Comparison of ENCODE assay signal across 19 cellular contexts in the genomic region with DNA sequence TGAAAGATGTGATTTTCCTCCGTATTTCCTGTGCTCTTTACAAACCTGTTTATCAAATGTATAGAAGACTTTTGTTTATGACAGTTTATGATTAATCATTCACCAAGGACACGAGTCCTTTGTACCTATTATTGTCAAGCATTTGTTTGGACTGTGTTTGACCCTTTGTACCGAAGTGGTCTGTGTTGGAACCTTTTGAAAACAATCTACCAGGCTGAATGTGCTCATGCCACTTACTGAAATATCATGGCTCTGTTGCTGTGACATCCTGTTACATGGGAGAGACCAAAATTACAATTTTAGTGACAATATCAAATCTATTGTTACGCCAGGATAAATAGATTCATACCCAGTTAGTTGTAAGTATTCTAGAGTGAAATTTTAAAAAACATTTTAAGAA.
DNase-seq lines count a peak whose midpoint lies in the region; ATAC-seq, FAIRE-seq and TF ChIP-seq lines count a peak whose summit lies in the region.
"Had no signal": no experiment of that assay in that cellular context is flagged by ENCODE, and none has a peak within 500 bp of the region (broad histone marks: within the 10 kb centered on the region; RNA-seq: fewer than 3 reads in every experiment).

No MANE protein-coding gene starts in this region.

- no peak for TF ChIP-seq CTCF in colonic mucosa (IDR thresholded peaks at IDR 0.05)
- no peak for TF ChIP-seq CTCF in right lobe of liver (IDR thresholded peaks at IDR 0.05)

- peak overlapping the region; percentile 70 for H3K27ac ChIP-seq in colonic mucosa
- peak overlapping the region; percentile 49 to 76 (median 72) for H3K27ac ChIP-seq in right lobe of liver
- H3K27ac ChIP-seq: BLaER1 treated with 17β-estradiol and CSF1 and Interleukin-3, amounts not matched to agents 10 nM and 100 nM had no signal

- H3K9me3 ChIP-seq in colonic mucosa = no peaks in the 10 kb centered on the region
- H3K9me3 ChIP-seq in right lobe of liver = no peaks in the 10 kb centered on the region
- H3K9me3 ChIP-seq: BLaER1 treated with 17β-estradiol and CSF1 and Interleukin-3, amounts not matched to agents 10 nM and 100 nM; SK-N-SH had no signal

- WGBS in right lobe of liver (ENCODE audit: insufficient coverage, low coverage, low lambda C conversion rate, missing lambda C conversion rate) = 14% methylated on average over 4 of the region's 4 CpGs

- peak overlapping the region in 1 of 2 donors; percentile 44 for H3K9ac ChIP-seq in colonic mucosa (ENCODE audit: low read depth in 2 of 2, low read length in 2 of 2)
- H3K9ac ChIP-seq: BLaER1 treated with 17β-estradiol and CSF1 and Interleukin-3, amounts not matched to agents 10 nM and 100 nM; SK-N-SH had no signal

- intact Hi-C loops in colonic mucosa (cut with DNase I) = no loop called here
- intact Hi-C loops in right lobe of liver (cut with DNase I) = no loop called here

- H3K27me3 ChIP-seq in colonic mucosa (no peaks in the 10 kb centered on the region), right lobe of liver (no peaks in the 10 kb centered on the region)
- H3K27me3 ChIP-seq: BLaER1 treated with 17β-estradiol and CSF1 and Interleukin-3, amounts not matched to agents 10 nM and 100 nM had no signal

- H3K4me3 ChIP-seq in colonic mucosa (no peak overlapping the region), right lobe of liver (no peak overlapping the region)
- H3K4me3 ChIP-seq: BLaER1 treated with 17β-estradiol and CSF1 and Interleukin-3, amounts not matched to agents 10 nM and 100 nM had no signal

- no peak for FAIRE-seq in GM19239 (lab: Jason Lieb, UNC)

- no peak for DNase-seq in colonic mucosa
- no peak for DNase-seq in right lobe of liver
- no peak for DNase-seq in GM19239 (ENCODE audit: insufficient read length, low spot score)
- DNase-seq: CD4-positive, alpha-beta memory T cell; DMS79 treated with DMSO at 0.1 percent for 48 hours; Karpas-422; NCI-H1436; NCI-H1930; NCI-H2227 treated with DMSO at 0.1 percent for 48 hours; NCI-H510A treated with DMSO at 0.1 percent for 48 hours; NCI-H748 treated with DMSO at 0.1 percent for 48 hours; NK-92 treated with Interleukin-12 subunit alpha and Interleukin-12 subunit beta, amount 100 ng/mL, for 24 hours; SIG-M5; SK-N-SH had no signal

- ATAC-seq in GM19372 (IDR thresholded peaks at IDR 0.05; ENCODE audit: low read depth, unreplicated experiment) (peak; percentile 61), right lobe of liver (peak; percentile 89 to 96 (median 93)), GM21723 (IDR thresholded peaks at IDR 0.05; ENCODE audit: unreplicated experiment) (no peak), GM18858 (IDR thresholded peaks at IDR 0.05; ENCODE audit: unreplicated experiment) (no peak), GM19324 (IDR thresholded peaks at IDR 0.05; ENCODE audit: low FRiP score, unreplicated experiment) (no peak)

- TF ChIP-seq POLR2A in right lobe of liver (IDR thresholded peaks at IDR 0.05) = peak; percentile 52

- H3K4me1 ChIP-seq in colonic mucosa (no peaks in the 10 kb centered on the region), right lobe of liver (peaks cover 0 to 20% (median 9%) of the 10 kb centered on the region in 4 donors)
- H3K4me1 ChIP-seq: BLaER1 treated with 17β-estradiol and CSF1 and Interleukin-3, amounts not matched to agents 10 nM and 100 nM had no signal

- no peaks in the 10 kb centered on the region for H3K36me3 ChIP-seq in colonic mucosa
- H3K36me3 ChIP-seq in right lobe of liver = no peaks in the 10 kb centered on the region

Comparison
In these comparisons a context has a peak if more than half of its experiments do, and no peak if none do; other contexts are left out.
1. ATAC-seq: peak in GM19372 (single experiment) and right lobe of liver (4 of 4); none in GM21723 (single experiment), GM18858 (single experiment) and GM19324 (single experiment).